1 cellular context compared by ENCODE assay signal in genomic region chr6:57268294-57268640, GRCh38.
TF ChIP-seq lines count a peak whose summit lies in the region.

No MANE protein-coding gene starts in this region.

TF ChIP-seq in WTC11, 78 proteins besides CTCF, POLR2A, EP300 and RAD21 (continued from another document):
- TF ChIP-seq NR2C2 (CRISPR knock-in tag; IDR thresholded peaks at IDR 0.05), result no peak
- TF ChIP-seq E2F4 (CRISPR knock-in tag; IDR thresholded peaks at IDR 0.05; ENCODE audit: borderline replicate concordance, low read depth), result no peak
- no peak for TF ChIP-seq MXD4 (CRISPR knock-in tag; IDR thresholded peaks at IDR 0.05; ENCODE audit: borderline replicate concordance)
- no peak for TF ChIP-seq HMGA2 (CRISPR knock-in tag; IDR thresholded peaks at IDR 0.05)
- no peak for TF ChIP-seq MAX (CRISPR knock-in tag; IDR thresholded peaks at IDR 0.05)
- TF ChIP-seq HMGXB4 (CRISPR knock-in tag; IDR thresholded peaks at IDR 0.05), result no peak
- no peak for TF ChIP-seq GABPB1 (CRISPR knock-in tag; IDR thresholded peaks at IDR 0.05)
- no peak for TF ChIP-seq JAZF1 (CRISPR knock-in tag; IDR thresholded peaks at IDR 0.05)
- TF ChIP-seq IRF2 (CRISPR knock-in tag; IDR thresholded peaks at IDR 0.05; ENCODE audit: borderline replicate concordance, low read depth), result no peak
- TF ChIP-seq SOX15 (CRISPR knock-in tag; IDR thresholded peaks at IDR 0.05), result no peak
